23 cellular contexts compared by ENCODE assay signal in the genomic region with DNA sequence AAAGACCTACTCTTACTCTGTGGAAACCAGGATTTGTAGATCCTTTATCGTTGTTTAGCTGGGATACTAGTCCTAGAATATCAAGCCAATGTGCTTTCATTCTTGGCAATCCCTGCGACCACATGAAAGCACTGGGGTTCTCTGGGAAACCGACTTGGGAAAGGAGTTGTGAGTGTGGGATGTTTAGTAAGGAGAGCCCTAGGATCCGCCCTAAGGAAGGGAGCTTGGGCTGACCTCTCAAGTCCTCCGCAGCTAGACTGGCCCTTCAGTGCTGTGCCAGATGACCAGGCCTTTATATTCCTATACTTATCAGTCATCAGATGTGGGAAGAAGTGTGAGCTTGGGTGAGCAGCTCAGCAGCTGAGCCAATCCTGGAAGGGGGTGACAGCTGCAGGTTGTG. TPM values are rescaled to one million over a fixed set of nuclear protein-coding genes. Genes with fewer than 3 reads are reported as not detected.
A peak's percentile ranks its signal among the peaks of the same experiment; 100 is the strongest.
DNase-seq lines count a peak whose midpoint lies in the region; ATAC-seq and TF ChIP-seq lines count a peak whose summit lies in the region.
"Had no signal": no experiment of that assay in that cellular context is flagged by ENCODE, and none has a peak within 500 bp of the region (broad histone marks: within the 10 kb centered on the region; RNA-seq: fewer than 3 reads in every experiment).

No MANE protein-coding gene starts in this region.

- no peaks in the 10 kb centered on the region for H3K4me1 Mint-ChIP-seq in natural killer cell treated with Interleukin-12 subunit alpha and Interleukin-12 subunit beta and Interleukin-15 and Interleukin-18, amount 100 ng/mL, for 72 hours (ENCODE audit: low read depth in 2 of 2)
- H3K4me1 Mint-ChIP-seq in natural killer cell, result no peaks in the 10 kb centered on the region
- H3K4me1 Mint-ChIP-seq: CD14-positive monocyte; CD8-positive, alpha-beta memory T cell had no signal

- 0% methylated on average over 5 of the region's 5 CpGs for WGBS in SK-N-SH (ENCODE audit: low lambda C conversion rate)

- no peak for TF ChIP-seq EP300 in SK-N-SH (IDR thresholded peaks at IDR 0.05; ENCODE audit: borderline replicate concordance in 1 of 2, low read depth in 1 of 2, low read length in 1 of 2)

- TF ChIP-seq CTCF in natural killer cell (IDR thresholded peaks at IDR 0.05), result no peak
- TF ChIP-seq CTCF in SK-N-SH (IDR thresholded peaks at IDR 0.05), result no peak

- H3K79me2 ChIP-seq in SK-N-SH (ENCODE audit: insufficient read depth), result no peaks in the 10 kb centered on the region

- no peak overlapping the region for H3K9ac ChIP-seq in SK-N-SH
- H3K9ac ChIP-seq: BLaER1 treated with 17β-estradiol and CSF1 and Interleukin-3, amounts not matched to agents 10 nM and 100 nM had no signal

- POLR2A ChIA-PET in SK-N-SH (lab: Yijun Ruan, JAX), result no interaction called here

- H3K4me2 ChIP-seq in SK-N-SH, result no peak overlapping the region
- H3K4me2 ChIP-seq: BLaER1 treated with 17β-estradiol and CSF1 and Interleukin-3, amounts not matched to agents 10 nM and 100 nM; GM23338 had no signal

- DNase-seq in NCI-H2171 treated with DMSO at 0.1 percent for 48 hours (lab: John Stamatoyannopoulos, UW) (peak; percentile 5), NCI-H2171 (lab: John Stamatoyannopoulos, UW) (no peak), natural killer cell (no peak), sciatic nerve (ENCODE audit: low spot score) (no peak), SK-N-SH (no peak), globus pallidus (ENCODE audit: low spot score) (no peak)
- no peak for DNase-seq in natural killer cell treated with Interleukin-12 subunit alpha and Interleukin-12 subunit beta and Interleukin-15 and Interleukin-18, amount 100 ng/mL, for 72 hours (ENCODE audit: low spot score)
- DNase-seq: BE2C; CD4-positive, alpha-beta T cell; CD8-positive, alpha-beta memory T cell; DMS 273 treated with DMSO at 0.1 percent for 48 hours; DMS79; EL; GDM1; H9 had no signal

- H3K36me3 ChIP-seq in SK-N-SH (replicated peaks in 1 of 2; ENCODE audit: control insufficient read depth in 1 of 2, insufficient read depth in 2 of 2, low read length in 1 of 2), result no peaks in the 10 kb centered on the region
- H3K36me3 ChIP-seq: BE2C; BLaER1 treated with 17β-estradiol and CSF1 and Interleukin-3, amounts not matched to agents 10 nM and 100 nM had no signal

- CTCF ChIA-PET in SK-N-SH (lab: Yijun Ruan, JAX), result interaction anchor here (1.4 kb wide), 1 partner anchor 12 kb away, joined by 4 read pairs; no protein-coding TSS in a partner anchor

- no peak overlapping the region for H3K4me3 ChIP-seq in SK-N-SH (ENCODE audit: low read depth in 2 of 2, low read length in 1 of 2)
- H3K4me3 ChIP-seq: BLaER1 treated with 17β-estradiol and CSF1 and Interleukin-3, amounts not matched to agents 10 nM and 100 nM; GM12878; GM23338 had no signal

- peaks cover 0 to 11% of the 10 kb centered on the region in 2 donors for H3K27me3 Mint-ChIP-seq in natural killer cell treated with Interleukin-12 subunit alpha and Interleukin-12 subunit beta and Interleukin-15 and Interleukin-18, amount 100 ng/mL, for 72 hours
- H3K27me3 Mint-ChIP-seq in natural killer cell (ENCODE audit: low read depth in 2 of 2), result peaks cover 6 to 7% of the 10 kb centered on the region in 2 donors

- H3K36me3 Mint-ChIP-seq in natural killer cell treated with Interleukin-12 subunit alpha and Interleukin-12 subunit beta and Interleukin-15 and Interleukin-18, amount 100 ng/mL, for 72 hours, result no peaks in the 10 kb centered on the region
- no peaks in the 10 kb centered on the region for H3K36me3 Mint-ChIP-seq in natural killer cell
- H3K36me3 Mint-ChIP-seq: CD14-positive monocyte had no signal

- TF ChIP-seq RAD21 in SK-N-SH (IDR thresholded peaks at IDR 0.05; ENCODE audit: low read length), result no peak

- H3F3A ChIP-seq in SK-N-SH (replicated peaks; ENCODE audit: insufficient read depth), result no peaks in the 10 kb centered on the region

- intact Hi-C loops in natural killer cell (cut with micrococcal nuclease) (no loop called here), sciatic nerve (cut with DNase I) (no loop called here)

- no peaks in the 10 kb centered on the region for H4K20me1 ChIP-seq in SK-N-SH (ENCODE audit: insufficient read depth)
- H4K20me1 ChIP-seq: BLaER1 treated with 17β-estradiol and CSF1 and Interleukin-3, amounts not matched to agents 10 nM and 100 nM had no signal

- H3K4me3 Mint-ChIP-seq in natural killer cell treated with Interleukin-12 subunit alpha and Interleukin-12 subunit beta and Interleukin-15 and Interleukin-18, amount 100 ng/mL, for 72 hours, result no peak overlapping the region
- no peak overlapping the region for H3K4me3 Mint-ChIP-seq in natural killer cell
- H3K4me3 Mint-ChIP-seq: CD14-positive monocyte; CD4-positive, alpha-beta T cell; CD8-positive, alpha-beta memory T cell; GM23338; H9 had no signal

- no peaks in the 10 kb centered on the region; the same call in 1 of the 2 replicates for H3K27me3 ChIP-seq in SK-N-SH (ENCODE audit: insufficient read depth)
- H3K27me3 ChIP-seq: BE2C; BLaER1 treated with 17β-estradiol and CSF1 and Interleukin-3, amounts not matched to agents 10 nM and 100 nM had no signal

- H2AFZ ChIP-seq in SK-N-SH (ENCODE audit: low read depth), result no peak overlapping the region
- H2AFZ ChIP-seq: GM23338 had no signal

- H3K27ac Mint-ChIP-seq in natural killer cell treated with Interleukin-12 subunit alpha and Interleukin-12 subunit beta and Interleukin-15 and Interleukin-18, amount 100 ng/mL, for 72 hours, result no peak overlapping the region
- no peak overlapping the region for H3K27ac Mint-ChIP-seq in natural killer cell
- H3K27ac Mint-ChIP-seq: CD14-positive monocyte; CD4-positive, alpha-beta T cell; GM23338 had no signal

- peak; percentile 24 to 38 for ATAC-seq in natural killer cell treated with Interleukin-12 subunit alpha and Interleukin-12 subunit beta and Interleukin-15 and Interleukin-18, amount 100 ng/mL, for 72 hours
- ATAC-seq in natural killer cell, result no peak
- peak; percentile 67 for ATAC-seq in sciatic nerve
- ATAC-seq: GM12878, GM23338, HCT116 had no signal

- H3K9me3 ChIP-seq in SK-N-SH, result no peaks in the 10 kb centered on the region
- H3K9me3 ChIP-seq: BE2C had no signal

- H3K9me2 ChIP-seq in SK-N-SH, result no peaks in the 10 kb centered on the region

- no peaks in the 10 kb centered on the region for H3K4me1 ChIP-seq in SK-N-SH (ENCODE audit: control insufficient read depth in 1 of 2, insufficient read depth in 2 of 2, low read depth in 1 of 2, low read length in 1 of 2)
- H3K4me1 ChIP-seq: BE2C; BLaER1 treated with 17β-estradiol and CSF1 and Interleukin-3, amounts not matched to agents 10 nM and 100 nM had no signal

- no peak overlapping the region for H3K27ac ChIP-seq in SK-N-SH (ENCODE audit: low read depth in 2 of 2, low read length in 1 of 2)
- H3K27ac ChIP-seq: 22Rv1; BLaER1 treated with 17β-estradiol and CSF1 and Interleukin-3, amounts not matched to agents 10 nM and 100 nM had no signal

- H3K9me3 Mint-ChIP-seq in natural killer cell treated with Interleukin-12 subunit alpha and Interleukin-12 subunit beta and Interleukin-15 and Interleukin-18, amount 100 ng/mL, for 72 hours, result no peaks in the 10 kb centered on the region
- no peaks in the 10 kb centered on the region for H3K9me3 Mint-ChIP-seq in natural killer cell
- H3K9me3 Mint-ChIP-seq: CD4-positive, alpha-beta T cell; CD8-positive, alpha-beta memory T cell; GM23338; H9 had no signal

TF ChIP-seq in SK-N-SH, 30 proteins besides CTCF, POLR2A, EP300 and RAD21:
- TF ChIP-seq NFIC (IDR thresholded peaks at IDR 0.05; ENCODE audit: borderline replicate concordance), result no peak
- TF ChIP-seq FOSL2 (IDR thresholded peaks at IDR 0.05; ENCODE audit: borderline replicate concordance, low read depth), result no peak
- TF ChIP-seq GABPA (IDR thresholded peaks at IDR 0.05; ENCODE audit: low read depth), result no peak

RNA-seq across cellular contexts. Expression of a gene that starts 5.2 kb away (rescaled TPM):
- not detected for total RNA-seq in natural killer cell treated with Interleukin-12 subunit alpha and Interleukin-12 subunit beta and Interleukin-15 and Interleukin-18, amount 100 ng/mL, for 72 hours
- not detected for total RNA-seq in natural killer cell
- not detected for total RNA-seq in sciatic nerve
- not detected in 2 replicates for polyA plus RNA-seq in SK-N-SH (2012; rRNA removed)
- not detected in 2 replicates for polyA plus RNA-seq in SK-N-SH (2012; cell fraction: cytosol; rRNA removed)
- polyA plus RNA-seq in SK-N-SH (2012; cell fraction: nucleus; rRNA removed), result not detected in 2 replicates
- total RNA-seq: CD4-positive, alpha-beta T cell; CD8-positive, alpha-beta memory T cell; GM12878; GM23338; H4; H9 had no signal
- polyA plus RNA-seq: AG04450; CD14-positive monocyte; CD8-positive, alpha-beta memory T cell; GM12878; GM23338 had no signal

Comparison
In these comparisons a context has a peak if more than half of its experiments do, and no peak if none do; other contexts are left out.
1. ATAC-seq: peak in natural killer cell treated with Interleukin-12 subunit alpha and Interleukin-12 subunit beta and Interleukin-15 and Interleukin-18, amount 100 ng/mL, for 72 hours (2 of 2) and sciatic nerve (single experiment); none in natural killer cell (0 of 3).